13 cellular contexts compared by ENCODE assay signal in genomic region chr1:89068291-89068690, GRCh38. TPM values are rescaled to one million over a fixed set of nuclear protein-coding genes. Genes with fewer than 3 reads are reported as not detected.
A peak's percentile ranks its signal among the peaks of the same experiment; 100 is the strongest.
DNase-seq lines count a peak whose midpoint lies in the region; ATAC-seq and TF ChIP-seq lines count a peak whose summit lies in the region.
"Had no signal": no experiment of that assay in that cellular context is flagged by ENCODE, and none has a peak within 500 bp of the region (broad histone marks: within the 10 kb centered on the region; RNA-seq: fewer than 3 reads in every experiment).

No MANE protein-coding gene starts in this region.

- H4K20me1 ChIP-seq in smooth muscle cell (ENCODE audit: low read depth): no peaks in the 10 kb centered on the region

- CTCF ChIA-PET in activated CD8-positive, alpha-beta memory T cell treated with anti-CD3 and anti-CD28 coated beads, Interleukin-2, amount 10 ng/mL, durations not matched to agents 7 days and 5 days (lab: Charles Lee): no interaction called here

- H3F3A ChIP-seq in smooth muscle cell (ENCODE audit: low read depth): no peaks in the 10 kb centered on the region

- no peaks in the 10 kb centered on the region for H3K79me2 ChIP-seq in smooth muscle cell (ENCODE audit: low read depth)

- no peaks in the 10 kb centered on the region; the same call in 1 of the 2 replicates for H3K36me3 ChIP-seq in MG63
- no peaks in the 10 kb centered on the region for H3K36me3 ChIP-seq in smooth muscle cell (ENCODE audit: low read depth)

- H3K27ac ChIP-seq in epithelial cell of prostate (no peak overlapping the region), smooth muscle cell (ENCODE audit: low read depth) (peak overlapping the region; percentile 31)
- H3K27ac ChIP-seq: foreskin keratinocyte had no signal

- H3K4me1 Mint-ChIP-seq in activated CD8-positive, alpha-beta memory T cell treated with anti-CD3 and anti-CD28 coated beads, Interleukin-2, amount 10 ng/mL, durations not matched to agents 7 days and 5 days: peaks cover 30% of the 10 kb centered on the region

- no peaks in the 10 kb centered on the region for H3K4me1 ChIP-seq in smooth muscle cell (ENCODE audit: low read depth)

- H3K9me3 Mint-ChIP-seq in activated CD8-positive, alpha-beta memory T cell treated with anti-CD3 and anti-CD28 coated beads, Interleukin-2, amount 10 ng/mL, durations not matched to agents 7 days and 5 days (ENCODE audit: low read depth): no peaks in the 10 kb centered on the region

- H3K27me3 ChIP-seq in MG63: no peaks in the 10 kb centered on the region
- H3K27me3 ChIP-seq in smooth muscle cell (ENCODE audit: low read depth): no peaks in the 10 kb centered on the region

- peak overlapping the region; percentile 3 for H3K27ac Mint-ChIP-seq in activated CD8-positive, alpha-beta memory T cell treated with anti-CD3 and anti-CD28 coated beads, Interleukin-2, amount 10 ng/mL, durations not matched to agents 7 days and 5 days

- H3K36me3 Mint-ChIP-seq in activated CD8-positive, alpha-beta memory T cell treated with anti-CD3 and anti-CD28 coated beads, Interleukin-2, amount 10 ng/mL, durations not matched to agents 7 days and 5 days: peaks cover 33% of the 10 kb centered on the region

- ATAC-seq in activated CD8-positive, alpha-beta memory T cell treated with anti-CD3 and anti-CD28 coated beads, Interleukin-2, amount 10 ng/mL, durations not matched to agents 7 days and 5 days: no peak
- no peak for ATAC-seq in GM18873 (IDR thresholded peaks at IDR 0.05; ENCODE audit: low FRiP score, unreplicated experiment)
- ATAC-seq: foreskin keratinocyte; naive thymus-derived CD8-positive, alpha-beta T cell had no signal

- H3K4me3 Mint-ChIP-seq in activated CD8-positive, alpha-beta memory T cell treated with anti-CD3 and anti-CD28 coated beads, Interleukin-2, amount 10 ng/mL, durations not matched to agents 7 days and 5 days: no peak overlapping the region

- H2AFZ ChIP-seq in smooth muscle cell (ENCODE audit: low read depth): peak overlapping the region; percentile 3

- H3K4me3 ChIP-seq in MG63 (no peak overlapping the region), smooth muscle cell (no peak overlapping the region)

- no peak for TF ChIP-seq CTCF in smooth muscle cell (IDR thresholded peaks at IDR 0.05; ENCODE audit: borderline replicate concordance, insufficient read depth, poor library complexity, severe bottlenecking)

- no peaks in the 10 kb centered on the region for H3K9me3 ChIP-seq in MG63
- no peaks in the 10 kb centered on the region for H3K9me3 ChIP-seq in smooth muscle cell (replicated peaks; ENCODE audit: low read depth)

- no peak overlapping the region for H3K9ac ChIP-seq in smooth muscle cell (ENCODE audit: low read depth)

- no peak for DNase-seq in activated CD8-positive, alpha-beta memory T cell treated with anti-CD3 and anti-CD28 coated beads, Interleukin-2, amount 10 ng/mL, durations not matched to agents 7 days and 5 days
- DNase-seq in activated CD8-positive, alpha-beta memory T cell treated with anti-CD3 and anti-CD28 coated beads, Interleukin-2, amount 50 U/mL, for 4 hours: no peak
- DNase-seq in MG63 (peak; percentile 44), epithelial cell of prostate (ENCODE audit: low read depth, low spot score) (peak; percentile 40), smooth muscle cell (lab: John Stamatoyannopoulos, UW; ENCODE audit: unreplicated experiment) (no peak), HPDE6-E6E7 (ENCODE audit: extremely low spot score) (no peak), NCI-H345 treated with DMSO at 0.1 percent for 48 hours (lab: John Stamatoyannopoulos, UW; ENCODE audit: unreplicated experiment) (no peak)
- DNase-seq: AML-193; naive thymus-derived CD8-positive, alpha-beta T cell; NCI-H446; small intestine had no signal

- no peak overlapping the region for H3K4me2 ChIP-seq in smooth muscle cell

- H3K27me3 Mint-ChIP-seq in activated CD8-positive, alpha-beta memory T cell treated with anti-CD3 and anti-CD28 coated beads, Interleukin-2, amount 10 ng/mL, durations not matched to agents 7 days and 5 days: no peaks in the 10 kb centered on the region
- H3K27me3 Mint-ChIP-seq: naive thymus-derived CD8-positive, alpha-beta T cell had no signal

RNA-seq across cellular contexts. Expression of gene GBP1, which starts 3.3 kb away (rescaled TPM):
- total RNA-seq in activated CD8-positive, alpha-beta memory T cell treated with anti-CD3 and anti-CD28 coated beads, Interleukin-2, amount 10 ng/mL, durations not matched to agents 7 days and 5 days: 100 to 1,000 TPM; 106 to 150 TPM
- 11.8 and 15.1 TPM in 2 replicates for total RNA-seq in MG63 (2014; rRNA removed; shearing (Covaris generic); ENCODE audit: low replicate concordance)
- 30.2 and 30.5 TPM in 2 replicates for total RNA-seq in smooth muscle cell
- 15.7 and 17.5 TPM in 2 replicates for polyA plus RNA-seq in smooth muscle cell

RNA-seq across cellular contexts. Expression of gene GBP3, which starts 45.6 kb away (rescaled TPM):
- total RNA-seq in activated CD8-positive, alpha-beta memory T cell treated with anti-CD3 and anti-CD28 coated beads, Interleukin-2, amount 10 ng/mL, durations not matched to agents 7 days and 5 days: 10 to 100 TPM; 32.0 to 38.6 TPM
- 18.5 and 25.0 TPM in 2 replicates for total RNA-seq in MG63 (2014; rRNA removed; shearing (Covaris generic); ENCODE audit: low replicate concordance)
- total RNA-seq in smooth muscle cell: 15.8 and 18.6 TPM in 2 replicates
- 5.5 and 6.9 TPM in 2 replicates for polyA plus RNA-seq in smooth muscle cell

RNA-seq across cellular contexts. Expression of gene GBP2, which starts 57.6 kb away (rescaled TPM):
- 100 to 1,000 TPM; 150 to 194 TPM for total RNA-seq in activated CD8-positive, alpha-beta memory T cell treated with anti-CD3 and anti-CD28 coated beads, Interleukin-2, amount 10 ng/mL, durations not matched to agents 7 days and 5 days
- 2.2 and 2.3 TPM in 2 replicates for total RNA-seq in MG63 (2014; rRNA removed; shearing (Covaris generic); ENCODE audit: low replicate concordance)
- total RNA-seq in smooth muscle cell: 2.1 and 3.1 TPM in 2 replicates
- 2.1 and 3.9 TPM in 2 replicates for polyA plus RNA-seq in smooth muscle cell

Comparison
In these comparisons a context has a peak if more than half of its experiments do, and no peak if none do; other contexts are left out.
1. DNase-seq: peak in MG63 (single experiment) and epithelial cell of prostate (single experiment); none in activated CD8-positive, alpha-beta memory T cell treated with anti-CD3 and anti-CD28 coated beads, Interleukin-2, amount 10 ng/mL, durations not matched to agents 7 days and 5 days (single experiment), activated CD8-positive, alpha-beta memory T cell treated with anti-CD3 and anti-CD28 coated beads, Interleukin-2, amount 50 U/mL, for 4 hours (single experiment), smooth muscle cell (single experiment), HPDE6-E6E7 (single experiment) and NCI-H345 treated with DMSO at 0.1 percent for 48 hours (single experiment).
2. RNA of gene GBP2, which starts 57.6 kb away (total RNA-seq): 150 to 194 TPM in activated CD8-positive, alpha-beta memory T cell treated with anti-CD3 and anti-CD28 coated beads, Interleukin-2, amount 10 ng/mL, durations not matched to agents 7 days and 5 days; 2.1 to 3.1 TPM in smooth muscle cell and 2.2 to 2.3 TPM in MG63; every median in the first group is over 10 times any median in the second.